In genomic region chr6:155530219-155530834, GRCh38 we compare ENCODE assay signal across 8 cellular contexts.
DNase-seq lines count a peak whose midpoint lies in the region; ATAC-seq, FAIRE-seq and TF ChIP-seq lines count a peak whose summit lies in the region.

No MANE protein-coding gene starts in this region.

- H3K9me3 Mint-ChIP-seq in activated naive CD4-positive, alpha-beta T cell treated with anti-CD3 and anti-CD28 coated beads, Interleukin-2, amount 10 ng/mL, durations not matched to agents 7 days and 5 days = no peaks in the 10 kb centered on the region

- H3K4me3 ChIP-seq in astrocyte of the spinal cord (ENCODE audit: low read depth, low read length) (no peak overlapping the region), HepG2 (replicated peaks in 1 of 3; ENCODE audit: insufficient read depth in 1 of 3, low read depth in 2 of 3, low read length in 3 of 3) (no peak overlapping the region)

- TF ChIP-seq RAD21 in HepG2 (CRISPR knock-in tag; IDR thresholded peaks at IDR 0.05) = peak; percentile 81

- no peaks in the 10 kb centered on the region for H3K27me3 ChIP-seq in HepG2 (ENCODE audit: control insufficient read depth in 1 of 2, insufficient read depth in 2 of 2, low read length in 2 of 2)

- H4K20me1 ChIP-seq in HepG2 (ENCODE audit: insufficient read depth, low read length) = no peaks in the 10 kb centered on the region

- BruUV-seq in HepG2 (replicated peaks; lab: Mats Ljungman, UMichigan) = no TSS peak

- in situ Hi-C loops in astrocyte of the spinal cord (cut with HindIII; ENCODE audit: low sequenced_read_pairs) (no loop called here), HepG2 (cut with HindIII; ENCODE audit: extremely low pct_ligation_motif_present, low pct_unique_long_range_greater_than_20kb) (loop anchor here (5.0 to 25.0 kb wide), 3 partner anchors 203 to 618 kb away; no protein-coding TSS in a partner anchor)

- ATAC-seq in GM21723 (IDR thresholded peaks at IDR 0.05; ENCODE audit: unreplicated experiment) (peak; percentile 75), HepG2 (peak; percentile 90)

- intact Hi-C loops in HepG2 (cut with micrococcal nuclease; ENCODE audit: unreplicated experiment) = loop anchor here (1.0 to 2.0 kb wide), 4 partner anchors 14 to 354 kb away; no protein-coding TSS in a partner anchor

- 51% methylated on average over 4 of the region's 4 CpGs for WGBS in HepG2 (ENCODE audit: low lambda C conversion rate)

- H3K9me3 ChIP-seq in HepG2 (ENCODE audit: low read length) = peaks cover 21% of the 10 kb centered on the region

- H3K36me3 Mint-ChIP-seq in activated naive CD4-positive, alpha-beta T cell treated with anti-CD3 and anti-CD28 coated beads, Interleukin-2, amount 10 ng/mL, durations not matched to agents 7 days and 5 days = no peaks in the 10 kb centered on the region

- no peak for TF ChIP-seq POLR2A in HepG2 (IDR thresholded peaks at IDR 0.05; ENCODE audit: insufficient read depth in 1 of 2, low read depth in 2 of 2, low read length in 2 of 2)

- no peaks in the 10 kb centered on the region for H3K79me2 ChIP-seq in HepG2 (ENCODE audit: insufficient read depth, low read length)

- H3K27me3 Mint-ChIP-seq in activated naive CD4-positive, alpha-beta T cell treated with anti-CD3 and anti-CD28 coated beads, Interleukin-2, amount 10 ng/mL, durations not matched to agents 7 days and 5 days = no peaks in the 10 kb centered on the region

- POLR2A ChIA-PET in HepG2 (lab: Yijun Ruan, JAX) = interaction anchor here (2.3 kb wide), 1 partner anchor 202 kb away, joined by 76 read pairs; no protein-coding TSS in a partner anchor

- TF ChIP-seq EP300 in HepG2 (IDR thresholded peaks at IDR 0.05; ENCODE audit: low read depth in 2 of 2, low read length in 2 of 2) (no peak), HepG2 (CRISPR knock-in tag; IDR thresholded peaks at IDR 0.05; ENCODE audit: borderline replicate concordance) (no peak)

- H3K4me2 ChIP-seq in HepG2 (ENCODE audit: low read depth, low read length) = no peak overlapping the region

- peak; percentile 84 for FAIRE-seq in HepG2 (lab: Jason Lieb, UNC)

- peak; percentile 22 for DNase-seq in activated naive CD4-positive, alpha-beta T cell treated with anti-CD3 and anti-CD28 coated beads, Interleukin-2, amount 10 ng/mL, durations not matched to agents 7 days and 5 days
- DNase-seq in activated naive CD4-positive, alpha-beta T cell (lab: John Stamatoyannopoulos, UW) = no peak
- peak; percentile 74 for DNase-seq in NAMALWA (ENCODE audit: low spot score)
- DNase-seq in astrocyte of the spinal cord (ENCODE audit: low read depth, low spot score) = peak; percentile 66
- peak; percentile 73 for DNase-seq in HepG2 (ENCODE audit: low spot score)
- no peak for DNase-seq in NCI-H1048 (lab: John Stamatoyannopoulos, UW)
- DNase-seq in central memory CD4-positive, alpha-beta T cell = no peak

- CTCF ChIA-PET in activated naive CD4-positive, alpha-beta T cell treated with anti-CD3 and anti-CD28 coated beads, Interleukin-2, amount 10 ng/mL, durations not matched to agents 7 days and 5 days (lab: Charles Lee) = interaction anchor here (1.3 to 2.1 kb wide), 2 partner anchors 9 to 202 kb away, joined by 3 to 22 read pairs; no protein-coding TSS in a partner anchor
- CTCF ChIA-PET in HepG2 (lab: Yijun Ruan, JAX; ENCODE audit: low intra/inter-chr PET ratio, low total read pairs) = interaction anchor here (1.1 to 4.8 kb wide), 3 partner anchors 190 to 353 kb away, joined by 3 to 43 read pairs (median 9); no protein-coding TSS in a partner anchor

- peaks cover 33% of the 10 kb centered on the region for H3K4me1 ChIP-seq in HepG2 (ENCODE audit: insufficient read depth, low read length)

- H3K4me3 Mint-ChIP-seq in activated naive CD4-positive, alpha-beta T cell treated with anti-CD3 and anti-CD28 coated beads, Interleukin-2, amount 10 ng/mL, durations not matched to agents 7 days and 5 days = no peak overlapping the region

- no peak overlapping the region for H3K27ac Mint-ChIP-seq in activated naive CD4-positive, alpha-beta T cell treated with anti-CD3 and anti-CD28 coated beads, Interleukin-2, amount 10 ng/mL, durations not matched to agents 7 days and 5 days

- peaks cover 7% of the 10 kb centered on the region for H3K4me1 Mint-ChIP-seq in activated naive CD4-positive, alpha-beta T cell treated with anti-CD3 and anti-CD28 coated beads, Interleukin-2, amount 10 ng/mL, durations not matched to agents 7 days and 5 days

- H3K27ac ChIP-seq in HepG2 (ENCODE audit: extremely low read length, insufficient read depth, low read length) = peak overlapping the region; percentile 71

- no peak overlapping the region for H3K9ac ChIP-seq in HepG2 (ENCODE audit: insufficient read depth, low read depth, low read length)

- TF ChIP-seq CTCF in astrocyte of the spinal cord (IDR thresholded peaks at IDR 0.05; ENCODE audit: low read depth, low read length) (peak; percentile 72), HepG2 (CRISPR knock-in tag; IDR thresholded peaks at IDR 0.05) (peak; percentile 86)

- H3K36me3 ChIP-seq in HepG2 (replicated peaks in 1 of 2; ENCODE audit: control insufficient read depth in 1 of 2, insufficient read depth in 2 of 2, low read length in 2 of 2) = no peaks in the 10 kb centered on the region

- H2AFZ ChIP-seq in HepG2 (ENCODE audit: low read length) = no peak overlapping the region

TF ChIP-seq in HepG2, 621 proteins besides CTCF, POLR2A, EP300 and RAD21 (continues in another document):
- TF ChIP-seq CREB1 (IDR thresholded peaks at IDR 0.05) = no peak
- TF ChIP-seq CREB1 (CRISPR knock-in tag; IDR thresholded peaks at IDR 0.05) = peak; percentile 51; the same call in 1 of the 2 replicates
- TF ChIP-seq ZNF407 (CRISPR knock-in tag; IDR thresholded peaks at IDR 0.05; ENCODE audit: not compliant biosample characterization) = no peak
- TF ChIP-seq ZNF652 (CRISPR knock-in tag; IDR thresholded peaks at IDR 0.05; ENCODE audit: borderline replicate concordance, low read depth) = 0 out of 2 replicates have a peak, but pooled peaks have one; percentile 14
- TF ChIP-seq NFKB2 (CRISPR knock-in tag; IDR thresholded peaks at IDR 0.05; ENCODE audit: borderline replicate concordance) = no peak
- TF ChIP-seq ZGPAT (CRISPR knock-in tag; IDR thresholded peaks at IDR 0.05) = peak; percentile 36; the same call in 1 of the 2 replicates
- TF ChIP-seq ZNF605 (CRISPR knock-in tag; IDR thresholded peaks at IDR 0.05) = no peak

Comparison
In these comparisons a context has a peak if more than half of its experiments do, and no peak if none do; other contexts are left out.
1. DNase-seq: peak in activated naive CD4-positive, alpha-beta T cell treated with anti-CD3 and anti-CD28 coated beads, Interleukin-2, amount 10 ng/mL, durations not matched to agents 7 days and 5 days (single experiment), NAMALWA (single experiment), astrocyte of the spinal cord (single experiment) and HepG2 (single experiment); none in activated naive CD4-positive, alpha-beta T cell (0 of 4), NCI-H1048 (single experiment) and central memory CD4-positive, alpha-beta T cell (single experiment).